8 cellular contexts compared by ENCODE assay signal in genomic region chr19:9309974-9310446, GRCh38. TPM values are rescaled to one million over a fixed set of nuclear protein-coding genes. Genes with fewer than 3 reads are reported as not detected.
DNase-seq lines count a peak whose midpoint lies in the region; ATAC-seq, FAIRE-seq and TF ChIP-seq lines count a peak whose summit lies in the region.

No MANE protein-coding gene starts in this region.

- H3K4me1 ChIP-seq in ectodermal cell (ENCODE audit: control insufficient read depth, insufficient read depth, low read length) (no peaks in the 10 kb centered on the region), lung (ENCODE audit: control insufficient read depth in 2 of 2, insufficient read depth in 2 of 2, low read length in 2 of 2) (peaks cover 0 to 4% of the 10 kb centered on the region in 2 donors)

- TF ChIP-seq CTCF in 22Rv1 (IDR thresholded peaks at IDR 0.05) (no peak), lung (IDR thresholded peaks at IDR 0.05; ENCODE audit: control extremely low read depth, extremely low read depth) (no peak)

- H3K4me3 ChIP-seq in ectodermal cell (ENCODE audit: insufficient read depth, low read depth, low read length) (peak overlapping the region; percentile 82), lung (peak overlapping the region; percentile 76)

- no peaks in the 10 kb centered on the region for H3K36me3 ChIP-seq in ectodermal cell (ENCODE audit: control insufficient read depth, insufficient read depth, low read length)
- no peaks in the 10 kb centered on the region for H3K36me3 ChIP-seq in lung (ENCODE audit: control insufficient read depth in 2 of 2, insufficient read depth in 2 of 2, low read length in 2 of 2)

- H3K27ac ChIP-seq in 22Rv1 (peak overlapping the region; percentile 79), ectodermal cell (ENCODE audit: insufficient read depth, low read depth, low read length, poor library complexity, severe bottlenecking) (peak overlapping the region; percentile 84), lung (ENCODE audit: low read depth in 1 of 2, low read length in 1 of 2) (peak overlapping the region; percentile 96 to 97)

- H3K27me3 ChIP-seq in ectodermal cell (ENCODE audit: control insufficient read depth, insufficient read depth, low read length, poor library complexity, severe bottlenecking) (no peaks in the 10 kb centered on the region), lung (ENCODE audit: control insufficient read depth, insufficient read depth) (no peaks in the 10 kb centered on the region)

- H3K9me3 ChIP-seq in ectodermal cell (ENCODE audit: control insufficient read depth, low read length), result peaks cover 2% of the 10 kb centered on the region
- peaks cover 0 to 12% of the 10 kb centered on the region in 2 donors for H3K9me3 ChIP-seq in lung (ENCODE audit: control insufficient read depth in 2 of 2, insufficient read depth in 1 of 2, low read length in 1 of 2)

- ATAC-seq in HG02840 (IDR thresholded peaks at IDR 0.05; ENCODE audit: low FRiP score, unreplicated experiment) (peak; percentile 59), lung (ENCODE audit: insufficient read depth, low FRiP score) (peak; percentile 83)

- DNase-seq in GM12892 (ENCODE audit: insufficient read length) (peak; percentile 42), NCI-H1417 treated with DMSO at 0.1 percent for 48 hours (lab: John Stamatoyannopoulos, UW) (peak; percentile 98), SW 1271 (lab: John Stamatoyannopoulos, UW) (peak; percentile 93 to 98), lung (ENCODE audit: low spot score) (peak; percentile 95)
- peak; percentile 87 for DNase-seq in stimulated activated naive CD4-positive, alpha-beta T cell treated with Interleukin-2 at 50 U/mL for 16 hours (lab: John Stamatoyannopoulos, UW)

- peak; percentile 42 for FAIRE-seq in GM12892 (lab: Jason Lieb, UNC)

- no peak for TF ChIP-seq POLR2A in GM12892 (IDR thresholded peaks at IDR 0.05; ENCODE audit: low read depth, low read length)

- 10 to 12% methylated on average over 13 of the region's 13 CpGs for WGBS in ectodermal cell, 2 experiments
- 5 to 7% methylated on average over 13 of the region's 13 CpGs for WGBS in lung, 2 donors

RNA-seq across cellular contexts. Expression of gene ZNF699, which starts 0.4 kb away (rescaled TPM):
- 2.0 TPM for polyA plus RNA-seq in GM12892 (2012; ENCODE audit: missing spikeins)
- polyA plus RNA-seq in ectodermal cell (2013, experiment 1 of 4), result 3.9 TPM
- 4.0 TPM for polyA plus RNA-seq in ectodermal cell (2013, experiment 2 of 4)
- polyA plus RNA-seq in ectodermal cell (2013, experiment 3 of 4), result 4.3 TPM
- polyA plus RNA-seq in ectodermal cell (2013, experiment 4 of 4), result 5.0 TPM
- 10 to 100 TPM in 1 of 2 donors, 1 to 10 TPM in 1; 8.5 to 13.8 TPM for total RNA-seq in lung
- polyA plus RNA-seq in lung, result 1 to 10 TPM in 1 of 2 donors, under 1 TPM in 1; 0.59 to 3.3 TPM

RNA-seq across cellular contexts. Expression of gene ZNF559, which starts 14.0 kb away (rescaled TPM):
- polyA plus RNA-seq in GM12892 (2012; ENCODE audit: missing spikeins), result 9.3 TPM
- polyA plus RNA-seq in ectodermal cell (2013, experiment 1 of 4), result 24.7 TPM
- polyA plus RNA-seq in ectodermal cell (2013, experiment 2 of 4), result 34.9 TPM
- 31.8 TPM for polyA plus RNA-seq in ectodermal cell (2013, experiment 3 of 4)
- polyA plus RNA-seq in ectodermal cell (2013, experiment 4 of 4), result 27.5 TPM
- 10 to 100 TPM; 13.5 to 57.9 TPM for total RNA-seq in lung
- polyA plus RNA-seq in lung, result 10 to 100 TPM in 1 of 2 donors, 1 to 10 TPM in 1; 9.3 to 16.5 TPM

RNA-seq across cellular contexts. Expression of gene ZNF177, which starts 52.8 kb away (rescaled TPM):
- polyA plus RNA-seq in GM12892 (2012; ENCODE audit: missing spikeins), result 0.66 TPM
- polyA plus RNA-seq in ectodermal cell (2013, experiment 1 of 4), result 10.3 TPM
- 6.9 TPM for polyA plus RNA-seq in ectodermal cell (2013, experiment 2 of 4)
- 9.2 TPM for polyA plus RNA-seq in ectodermal cell (2013, experiment 3 of 4)
- polyA plus RNA-seq in ectodermal cell (2013, experiment 4 of 4), result 8.0 TPM
- total RNA-seq in lung, result 10 to 100 TPM in 1 of 2 donors, 1 to 10 TPM in 1; 1.7 to 11.5 TPM
- 1 to 10 TPM in 1 of 2 donors, under 1 TPM in 1; 1.00 to 1.6 TPM for polyA plus RNA-seq in lung

RNA-seq across cellular contexts. Expression of gene OR7E24, which starts 59.3 kb away (rescaled TPM):
- polyA plus RNA-seq in GM12892 (2012; ENCODE audit: missing spikeins), result not detected
- polyA plus RNA-seq in ectodermal cell (2013, experiment 1 of 4), result not detected
- polyA plus RNA-seq in ectodermal cell (2013, experiment 2 of 4), result not detected
- polyA plus RNA-seq in ectodermal cell (2013, experiment 3 of 4), result not detected
- not detected for polyA plus RNA-seq in ectodermal cell (2013, experiment 4 of 4)
- not detected for total RNA-seq in lung
- not detected for polyA plus RNA-seq in lung

Comparison
In these comparisons a context has a peak if more than half of its experiments do, and no peak if none do; other contexts are left out.
1. Peak in every context shown above with its lines: DNase-seq, ATAC-seq, H3K4me3 ChIP-seq and H3K27ac ChIP-seq.
2. DNase-seq: peak in every context shown above with its lines; median percentile 98 in NCI-H1417 treated with DMSO at 0.1 percent for 48 hours; 96 in SW 1271; 95 in lung; 87 in stimulated activated naive CD4-positive, alpha-beta T cell treated with Interleukin-2 at 50 U/mL for 16 hours; 42 in GM12892.